ENCODE assay signal across 1 cellular context in the genomic region with DNA sequence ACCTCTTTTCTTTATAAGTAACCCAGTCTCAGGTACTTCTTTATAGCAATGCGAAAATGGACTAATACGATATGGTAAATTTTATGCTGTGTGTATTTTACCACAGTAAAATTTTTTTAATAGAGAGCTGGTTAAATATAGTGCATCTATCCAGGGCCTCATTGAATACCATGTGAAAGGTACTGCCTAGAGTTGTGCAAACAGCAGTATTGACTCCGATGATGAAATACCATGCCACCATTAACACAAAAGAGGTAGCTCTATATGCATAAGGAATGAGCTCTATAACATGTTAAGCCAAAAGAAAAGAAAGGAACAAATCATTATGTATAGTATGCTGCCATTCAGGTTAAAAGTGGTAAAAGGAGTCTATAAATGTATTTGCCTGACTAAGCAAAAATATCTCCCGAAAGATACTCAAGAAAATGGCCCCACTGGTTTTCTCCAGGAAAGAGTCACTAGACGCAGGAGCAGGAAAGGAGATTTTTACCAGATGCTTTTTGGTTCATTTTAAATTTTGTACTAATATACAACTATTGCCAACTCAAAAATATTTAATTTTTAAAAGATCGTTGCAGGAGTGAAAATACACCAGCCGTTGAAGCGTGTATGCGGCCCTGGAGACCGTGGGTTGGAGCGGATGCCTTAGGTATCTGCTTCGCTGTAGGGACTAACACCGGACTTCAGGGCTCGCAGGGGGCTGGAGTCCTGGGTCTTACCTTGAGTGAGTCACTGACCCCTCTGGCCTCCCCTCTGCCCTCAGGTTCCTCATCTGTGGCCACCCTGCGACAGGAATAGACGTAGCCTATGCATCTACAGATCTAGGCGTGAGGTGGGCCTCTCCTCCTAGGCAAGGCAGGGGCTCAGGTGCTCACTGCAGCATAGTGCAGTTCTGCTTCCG.
TF ChIP-seq lines count a peak whose summit lies in the region.

No MANE protein-coding gene starts in this region.

TF ChIP-seq in H1, 55 proteins besides CTCF, POLR2A, EP300 and RAD21:
- TF ChIP-seq CHD2 (IDR thresholded peaks at IDR 0.05; ENCODE audit: low read length) (no peak), CBX8 (IDR thresholded peaks at IDR 0.05; ENCODE audit: borderline replicate concordance, low read depth, low read length) (no peak), YY1 (IDR thresholded peaks at IDR 0.05; ENCODE audit: low read depth, low read length) (no peak), TCF12 (IDR thresholded peaks at IDR 0.05; ENCODE audit: low read depth, low read length) (no peak), ATF3 (IDR thresholded peaks at IDR 0.05; ENCODE audit: insufficient read depth, low read depth, low read length) (no peak), SIX5 (IDR thresholded peaks at IDR 0.05; ENCODE audit: low read depth, low read length) (no peak), HDAC6 (IDR thresholded peaks at IDR 0.05; ENCODE audit: low read depth, low read length) (no peak), JUN (IDR thresholded peaks at IDR 0.05; ENCODE audit: low read depth, low read length) (no peak), BCL11A (IDR thresholded peaks at IDR 0.05; ENCODE audit: low read depth in 2 of 2, low read length in 2 of 2) (no peak), CBX5 (IDR thresholded peaks at IDR 0.05; ENCODE audit: low read depth, low read length) (no peak), SIRT6 (IDR thresholded peaks at IDR 0.05; ENCODE audit: low read length) (no peak), KDM1A (IDR thresholded peaks at IDR 0.05; ENCODE audit: borderline replicate concordance, low read length) (no peak), HDAC2 (IDR thresholded peaks at IDR 0.05; ENCODE audit: borderline replicate concordance in 1 of 2, low read depth in 2 of 2, low read length in 2 of 2) (no peak), BACH1 (IDR thresholded peaks at IDR 0.05; ENCODE audit: low read length) (no peak), RBBP5 (IDR thresholded peaks at IDR 0.05; ENCODE audit: borderline replicate concordance, low read depth, low read length) (no peak), SP2 (IDR thresholded peaks at IDR 0.05; ENCODE audit: low read length) (no peak), JUND (IDR thresholded peaks at IDR 0.05; ENCODE audit: low read length) (no peak), SP1 (IDR thresholded peaks at IDR 0.05; ENCODE audit: low read depth, low read length) (no peak), RNF2 (IDR thresholded peaks at IDR 0.05; ENCODE audit: borderline replicate concordance, low read depth, low read length, missing control alignments, poor library complexity, severe bottlenecking) (no peak)
- TF ChIP-seq, protein P1, sequence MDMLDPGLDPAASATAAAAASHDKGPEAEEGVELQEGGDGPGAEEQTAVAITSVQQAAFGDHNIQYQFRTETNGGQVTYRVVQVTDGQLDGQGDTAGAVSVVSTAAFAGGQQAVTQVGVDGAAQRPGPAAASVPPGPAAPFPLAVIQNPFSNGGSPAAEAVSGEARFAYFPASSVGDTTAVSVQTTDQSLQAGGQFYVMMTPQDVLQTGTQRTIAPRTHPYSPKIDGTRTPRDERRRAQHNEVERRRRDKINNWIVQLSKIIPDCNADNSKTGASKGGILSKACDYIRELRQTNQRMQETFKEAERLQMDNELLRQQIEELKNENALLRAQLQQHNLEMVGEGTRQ (IDR thresholded peaks at IDR 0.05; ENCODE audit: low read length): no peak
